13 cellular contexts compared by ENCODE assay signal in genomic region chr5:118578093-118578492, GRCh38.
"Had no signal": no experiment of that assay in that cellular context is flagged by ENCODE, and none has a peak within 500 bp of the region (broad histone marks: within the 10 kb centered on the region; RNA-seq: fewer than 3 reads in every experiment).

No MANE protein-coding gene starts in this region.

- H3K27me3 ChIP-seq: neural progenitor cell, ovary had no signal

- DNase-seq: activated CD4-positive, alpha-beta memory T cell treated with anti-CD3 and anti-CD28 coated beads for 36 hours; activated CD4-positive, alpha-beta T cell treated with anti-CD3 and anti-CD28 coated beads for 1 hour; activated CD8-positive, alpha-beta memory T cell treated with anti-CD3 and anti-CD28 coated beads, Interleukin-2, amount 50 U/mL, for 4 hours; activated naive CD4-positive, alpha-beta T cell; activated T-cell treated with anti-CD3 and anti-CD28 coated beads, Interleukin-2, amount 50 U/mL, for 72 hours; caudate nucleus; effector CD4-positive, alpha-beta T cell; ovary; stimulated activated CD4-positive, alpha-beta T cell treated with anti-CD3 and anti-CD28 coated beads, Interleukin-2, amount 100 ng/mL, for 24 hours; stimulated activated naive B cell treated with anti-CD40 and anti-IgM and Interleukin-4, amounts not matched to agents 10 μg/mL and 1 μg/mL and 100 μg/mL, for 72 hours had no signal

- H3K27ac ChIP-seq: neural progenitor cell, ovary had no signal

- H3K9me3 ChIP-seq: ovary had no signal

- H3K4me1 ChIP-seq: neural progenitor cell had no signal

- ATAC-seq: activated T-cell treated with anti-CD3 and anti-CD28 coated beads, Interleukin-2, amount 50 U/mL, for 72 hours; left lobe of liver; stimulated activated naive B cell treated with anti-CD40 and anti-IgM and Interleukin-4, amounts not matched to agents 10 μg/mL and 1 μg/mL and 100 μg/mL, for 72 hours had no signal

- H3K36me3 ChIP-seq: neural progenitor cell, ovary had no signal

- H3K4me3 ChIP-seq: coronary artery, neural progenitor cell, ovary had no signal
